12 cellular contexts compared by ENCODE assay signal in genomic region chr7:123190109-123190831, GRCh38. TPM values are rescaled to one million over a fixed set of nuclear protein-coding genes. Genes with fewer than 3 reads are reported as not detected.
A peak's percentile ranks its signal among the peaks of the same experiment; 100 is the strongest.
DNase-seq lines count a peak whose midpoint lies in the region; ATAC-seq, FAIRE-seq and TF ChIP-seq lines count a peak whose summit lies in the region.
"Had no signal": no experiment of that assay in that cellular context is flagged by ENCODE, and none has a peak within 500 bp of the region (broad histone marks: within the 10 kb centered on the region; RNA-seq: fewer than 3 reads in every experiment).

No MANE protein-coding gene starts in this region.

- peak overlapping the region; percentile 63; the same call in 1 of the 2 replicates for H2AFZ ChIP-seq in GM12878 (ENCODE audit: control insufficient read depth, low read depth, low read length)

- CTCF ChIA-PET in GM12878 (lab: Yijun Ruan, JAX) (interaction anchor here (0.8 to 1.3 kb wide), 5 partner anchors 9 to 176 kb away, joined by 3 to 6 read pairs (median 3); partner anchors contain the start of gene SLC13A1), Caco-2 (lab: Charles Lee) (no interaction called here)

- H3K36me3 ChIP-seq in GM12878 (ENCODE audit: control insufficient read depth in 2 of 2, insufficient read depth in 2 of 2, low read length in 1 of 2) (no peaks in the 10 kb centered on the region), Caco-2 (ENCODE audit: control insufficient read depth, insufficient read depth, low read length) (no peaks in the 10 kb centered on the region)

- no peaks in the 10 kb centered on the region for H4K20me1 ChIP-seq in GM12878 (ENCODE audit: control insufficient read depth, insufficient read depth)

- peak; percentile 93 for FAIRE-seq in GM12878 (lab: Jason Lieb, UNC)

- BruUV-seq in GM12878 (replicated peaks; lab: Mats Ljungman, UMichigan): TSS peak; percentile 93
- no TSS peak for BruUV-seq in Caco-2 (replicated peaks; lab: Mats Ljungman, UMichigan)

- H3K4me1 ChIP-seq in GM12878 (ENCODE audit: control insufficient read depth, insufficient read depth, low read length) (peaks cover 25% of the 10 kb centered on the region), Caco-2 (no peaks in the 10 kb centered on the region)

- in situ Hi-C loops in GM12878 (cut with MboI): no loop called here

- TF ChIP-seq POLR2A in GM12878 (IDR thresholded peaks at IDR 0.05; ENCODE audit: low read depth, low read length): no peak

- peak; percentile 84 for DNase-seq in GM12878 (ENCODE audit: low read depth, low spot score)
- DNase-seq in nucleus accumbens (lab: John Stamatoyannopoulos, UW): no peak
- no peak for DNase-seq in KG1 (lab: John Stamatoyannopoulos, UW)
- no peak for DNase-seq in Caco-2

- peaks cover 9% of the 10 kb centered on the region for H3K27me3 Mint-ChIP-seq in Caco-2 (ENCODE audit: insufficient read depth, unreplicated experiment)

- H3K27ac ChIP-seq in GM12878 (ENCODE audit: control insufficient read depth, insufficient read depth): peak overlapping the region; percentile 83
- H3K27ac ChIP-seq: skin epidermis had no signal

- intact Hi-C loops in GM12878 (cut with micrococcal nuclease; ENCODE audit: unreplicated experiment): no loop called here
- intact Hi-C loops in Caco-2 (cut with micrococcal nuclease; ENCODE audit: unreplicated experiment): no loop called here

- no peak overlapping the region; the same call in 1 of the 2 replicates for H3K9ac ChIP-seq in GM12878 (ENCODE audit: control insufficient read depth, insufficient read depth, low read length)

- RAD21 ChIA-PET in GM12878 (lab: Charles Lee; ENCODE audit: unreplicated experiment): interaction anchor here (0.7 to 2.0 kb wide), 5 partner anchors 10 to 35 kb away, joined by 3 to 6 read pairs (median 5); no protein-coding TSS in a partner anchor

- H3K4me3 Mint-ChIP-seq in Caco-2 (ENCODE audit: unreplicated experiment): no peak overlapping the region

- H3K4me3 ChIP-seq in GM12878 (no peak overlapping the region), Caco-2 (ENCODE audit: low read depth, low read length) (no peak overlapping the region)
- H3K4me3 ChIP-seq: skin epidermis had no signal

- TF ChIP-seq RAD21 in GM12878 (IDR thresholded peaks at IDR 0.05; ENCODE audit: insufficient read depth, low read depth, low read length): no peak

- TF ChIP-seq EP300 in GM12878 (IDR thresholded peaks at IDR 0.05; ENCODE audit: borderline replicate concordance in 1 of 2, control insufficient read depth in 1 of 2, low read depth in 2 of 2, low read length in 2 of 2): peak; percentile 81 to 85; a peak in 3 of 4 replicates

- POLR2A ChIA-PET in GM12878 (lab: Charles Lee): interaction anchor here (1.3 kb wide), 1 partner anchor 11 kb away, joined by 7 read pairs; no protein-coding TSS in a partner anchor
- POLR2A ChIA-PET in Caco-2 (lab: Charles Lee): no interaction called here

- peak overlapping the region; percentile 6; the same call in 1 of the 2 replicates for H3K4me2 ChIP-seq in GM12878 (ENCODE audit: control insufficient read depth, insufficient read depth)

- no peaks in the 10 kb centered on the region for H3K4me1 Mint-ChIP-seq in Caco-2 (ENCODE audit: low read depth, unreplicated experiment)

- WGBS in GM12878 (ENCODE audit: insufficient coverage, insufficient replicate concordance, low lambda C conversion rate, missing lambda C conversion rate): 0% methylated on average over 2 of the region's 2 CpGs

- TF ChIP-seq CTCF in GM12878 (IDR thresholded peaks at IDR 0.05 in 2 of 3, conservative IDR thresholded peaks at IDR 0.05 in 1 of 3; ENCODE audit: control insufficient read depth in 2 of 3, extremely low read depth in 1 of 3, insufficient read depth in 1 of 3, low read depth in 3 of 3, low read length in 3 of 3): no peak
- no peak for TF ChIP-seq CTCF in Caco-2 (IDR thresholded peaks at IDR 0.05; ENCODE audit: insufficient read depth in 1 of 2, low read depth in 1 of 2, low read length in 1 of 2, severe bottlenecking in 1 of 2, unreplicated experiment in 1 of 2)

- H3K79me2 ChIP-seq in GM12878 (ENCODE audit: control insufficient read depth, insufficient read depth, low read length): no peaks in the 10 kb centered on the region

- SMC1A ChIA-PET in GM12878 (lab: Charles Lee; ENCODE audit: uncharacterized antibody, unreplicated experiment): interaction anchor here (0.5 to 2.9 kb wide), 15 partner anchors 9 to 638 kb away, joined by 3 to 15 read pairs (median 4); partner anchors contain the start of gene SLC13A1

- H3K9me3 ChIP-seq in GM12878 (replicated peaks; ENCODE audit: control insufficient read depth, insufficient read depth, low read length) (peaks cover 3% of the 10 kb centered on the region; the same call in 2 of the 3 replicates), Caco-2 (peaks cover 4% of the 10 kb centered on the region; the same call in 1 of the 2 replicates)

- H3K27me3 ChIP-seq in GM12878 (replicated peaks in 1 of 2; ENCODE audit: control insufficient read depth in 2 of 2, insufficient read depth in 2 of 2, low read length in 1 of 2): no peaks in the 10 kb centered on the region
- no peaks in the 10 kb centered on the region for H3K27me3 ChIP-seq in Caco-2 (replicated peaks; ENCODE audit: control insufficient read depth, insufficient read depth, low read length)

- no peaks in the 10 kb centered on the region for H3K9me3 Mint-ChIP-seq in Caco-2 (ENCODE audit: unreplicated experiment)

- no peak overlapping the region for H3K27ac Mint-ChIP-seq in Caco-2 (ENCODE audit: unreplicated experiment)

- peak; percentile 95 for ATAC-seq in GM18517 (IDR thresholded peaks at IDR 0.05; ENCODE audit: unreplicated experiment)
- ATAC-seq in GM21515 (IDR thresholded peaks at IDR 0.05; ENCODE audit: unreplicated experiment): peak; percentile 94
- peak; percentile 91 for ATAC-seq in HG03159 (IDR thresholded peaks at IDR 0.05; ENCODE audit: unreplicated experiment)
- peak; percentile 95 for ATAC-seq in GM12878
- ATAC-seq in esophagus mucosa: no peak

- no peaks in the 10 kb centered on the region for H3K36me3 Mint-ChIP-seq in Caco-2 (ENCODE audit: insufficient read depth, unreplicated experiment)

TF ChIP-seq in GM12878, 131 proteins besides CTCF, POLR2A, EP300 and RAD21 (continues in another document):
- peak; percentile 60; the same call in 1 of the 2 replicates for TF ChIP-seq ZNF687 (IDR thresholded peaks at IDR 0.05)
- TF ChIP-seq TCF7 (IDR thresholded peaks at IDR 0.05; ENCODE audit: borderline replicate concordance): no peak
- TF ChIP-seq ZNF217 (IDR thresholded peaks at IDR 0.05): no peak
- no peak for TF ChIP-seq ZNF622 (IDR thresholded peaks at IDR 0.05)
- TF ChIP-seq CREM (IDR thresholded peaks at IDR 0.05; ENCODE audit: low read depth): peak; percentile 79
- peak; percentile 37; the same call in 1 of the 2 replicates for TF ChIP-seq CHD2 (IDR thresholded peaks at IDR 0.05; ENCODE audit: borderline replicate concordance, low read depth, low read length)
- 0 out of 2 replicates have a peak, but pooled peaks have one; percentile 54 for TF ChIP-seq ASH2L (IDR thresholded peaks at IDR 0.05; ENCODE audit: borderline replicate concordance, low read depth)

RNA-seq across cellular contexts. Expression of gene SLC13A1, which starts 9.5 kb away (rescaled TPM):
- total RNA-seq in GM12878 (2013; cell fraction: nucleolus; rRNA removed): not detected in 2 replicates
- total RNA-seq in GM12878 (2014; rRNA removed) (not detected in 2 replicates), GM12878 (2014; rRNA removed; fragmentation: Illumina TruSeq; extraction: Trizol) (not detected in 2 replicates), GM12878 (2021) (0.10 TPM in 1 of 2 replicates, not detected in the other), esophagus mucosa (not detected), Caco-2 (2022) (not detected in 2 replicates)
- not detected for polyA plus RNA-seq in GM12878 (2011; ENCODE audit: low read depth)
- polyA plus RNA-seq in GM12878 (2011; rRNA removed) (not detected in 2 replicates), GM12878 (2014; fragmentation: Illumina TruSeq; extraction: Trizol) (not detected in 2 replicates), GM12878 (2014; fragmentation: Nextera tagmentation; extraction: Ambion mirVana) (not detected), GM12878 (2014; rRNA removed) (not detected in 2 replicates), GM12878 (2016; fragmentation: Nextera tagmentation; extraction: Ambion mirVana) (not detected)
- not detected in 2 replicates for polyA plus RNA-seq in GM12878 (2011; cell fraction: cytosol; rRNA removed)
- not detected in 2 replicates for polyA plus RNA-seq in GM12878 (2011; cell fraction: nucleus; rRNA removed)
- not detected in 2 replicates for polyA plus RNA-seq in GM12878 (2012)
- polyA minus RNA-seq in GM12878 (2011; rRNA and poly(A)+ RNA removed): not detected in 2 replicates
- polyA minus RNA-seq in GM12878 (2011; cell fraction: cytosol; rRNA and poly(A)+ RNA removed): not detected in 2 replicates
- not detected in 2 replicates for polyA minus RNA-seq in GM12878 (2011; cell fraction: nucleus; rRNA and poly(A)+ RNA removed)
- total RNA-seq: epithelial cell of proximal tubule, liver, NCI-H460 had no signal
- polyA plus RNA-seq: liver had no signal
